8 cellular contexts compared by ENCODE assay signal in genomic region chr2:241702155-241702404, GRCh38. TPM values are rescaled to one million over a fixed set of nuclear protein-coding genes. Genes with fewer than 3 reads are reported as not detected.
DNase-seq lines count a peak whose midpoint lies in the region; ATAC-seq and TF ChIP-seq lines count a peak whose summit lies in the region.

No MANE protein-coding gene starts in this region.

- H3K56ac ChIP-seq in H9 (ENCODE audit: insufficient read length, low read depth, low read length): no peak overlapping the region

- H2BK120ac ChIP-seq in H9 (ENCODE audit: low read depth, low read length, poor library complexity, severe bottlenecking): no peak overlapping the region
- H2BK120ac ChIP-seq in neuronal stem cell (ENCODE audit: low read depth, low read length): no peak overlapping the region

- peaks cover 20 to 39% (median 34%) of the 10 kb centered on the region in 3 experiments for H3K36me3 Mint-ChIP-seq in H9 (ENCODE audit: insufficient read depth in 1 of 3, low read depth in 3 of 3)

- H4K91ac ChIP-seq in H9 (ENCODE audit: insufficient read length, low read depth, low read length): no peak overlapping the region
- H4K91ac ChIP-seq in neuronal stem cell (ENCODE audit: low read depth, low read length, poor library complexity): no peak overlapping the region

- H3K79me1 ChIP-seq in H9 (ENCODE audit: insufficient read depth, low read depth, low read length, poor library complexity, severe bottlenecking): peaks cover 2% of the 10 kb centered on the region
- H3K79me1 ChIP-seq in neuronal stem cell (ENCODE audit: low read depth, low read length): peaks cover 15% of the 10 kb centered on the region

- TF ChIP-seq CTCF in H9 (conservative IDR thresholded peaks at IDR 0.05) (no peak), tibial artery (IDR thresholded peaks at IDR 0.05) (no peak)

- H3K27ac ChIP-seq in H9 (ENCODE audit: insufficient read length, low read depth, low read length): no peak overlapping the region
- peak overlapping the region; percentile 87 for H3K27ac ChIP-seq in neuronal stem cell (replicated peaks; ENCODE audit: low read length)
- peak overlapping the region; percentile 93 to 98 for H3K27ac ChIP-seq in tibial artery

- H3K23ac ChIP-seq in H9 (ENCODE audit: insufficient read length, low read depth, low read length): no peak overlapping the region
- peak overlapping the region; percentile 91 for H3K23ac ChIP-seq in neuronal stem cell (ENCODE audit: low read depth, low read length, poor library complexity)

- ATAC-seq in HG02973 (IDR thresholded peaks at IDR 0.05; ENCODE audit: unreplicated experiment): no peak
- ATAC-seq in HG02763 (IDR thresholded peaks at IDR 0.05; ENCODE audit: unreplicated experiment): no peak

- no peaks in the 10 kb centered on the region; the same call in 1 of the 2 replicates for H3K79me2 ChIP-seq in H9 (ENCODE audit: insufficient read depth, low read length)

- H4K5ac ChIP-seq in H9 (ENCODE audit: insufficient read length, low read depth, low read length): no peak overlapping the region

- no peak overlapping the region for H3K27ac Mint-ChIP-seq in H9

- peak overlapping the region; percentile 91 to 97 for H3K4me3 ChIP-seq in neuronal stem cell (ENCODE audit: low read length in 2 of 2)
- peak overlapping the region; percentile 83 to 87 for H3K4me3 ChIP-seq in tibial artery

- DNase-seq in H9: no peak
- peak; percentile 70 for DNase-seq in T-helper 22 cell (ENCODE audit: low read depth)
- peak; percentile 92 for DNase-seq in dermis blood vessel endothelial cell
- no peak for DNase-seq in neuronal stem cell (ENCODE audit: low spot score)
- DNase-seq in tibial artery: no peak
- no peak for DNase-seq in amniotic stem cell (lab: John Stamatoyannopoulos, UW)

- no CpG with 5 or more reads among the region's 40 CpGs for WGBS in H9 (ENCODE audit: extremely low coverage, insufficient read length, low lambda C conversion rate)
- WGBS in neuronal stem cell (ENCODE audit: extremely low coverage in 2 of 2, insufficient read length in 2 of 2, insufficient replicate concordance in 1 of 2), 2 donors: no CpG with 5 or more reads among the region's 40 CpGs

- no peak overlapping the region for H4K8ac ChIP-seq in H9 (replicated peaks; ENCODE audit: insufficient read length, low read depth, low read length)
- no peak overlapping the region for H4K8ac ChIP-seq in neuronal stem cell (ENCODE audit: low read depth, low read length)

- H4K20me1 ChIP-seq in H9 (ENCODE audit: control insufficient read depth, insufficient read depth, insufficient read length): no peaks in the 10 kb centered on the region

- H3K9me3 ChIP-seq in H9 (ENCODE audit: control insufficient read depth, low read depth, low read length) (no peaks in the 10 kb centered on the region), neuronal stem cell (replicated peaks in 1 of 2; ENCODE audit: control insufficient read depth in 2 of 2, insufficient read depth in 1 of 2, low read depth in 1 of 2, low read length in 2 of 2) (peaks cover 7 to 18% of the 10 kb centered on the region in 2 donors), tibial artery (no peaks in the 10 kb centered on the region)

- no peak overlapping the region for H3T11ph ChIP-seq in H9 (ENCODE audit: low read length)

- H3K36me3 ChIP-seq in neuronal stem cell (replicated peaks in 1 of 2; ENCODE audit: control insufficient read depth in 2 of 2, insufficient read depth in 2 of 2, low read length in 2 of 2) (peaks cover 13 to 30% of the 10 kb centered on the region in 2 donors), tibial artery (peaks cover 17 to 28% (median 17%) of the 10 kb centered on the region in 3 donors)

- H2BK20ac ChIP-seq in H9 (ENCODE audit: low read depth, low read length, poor library complexity, severe bottlenecking): no peak overlapping the region

- H3K4me2 ChIP-seq in H9 (ENCODE audit: insufficient read depth, insufficient read length, low read length) (no peak overlapping the region), neuronal stem cell (ENCODE audit: insufficient read depth, low read length, poor library complexity, severe bottlenecking) (peak overlapping the region; percentile 80)

- H3K27me3 Mint-ChIP-seq in H9 (ENCODE audit: low read depth): peaks cover 3% of the 10 kb centered on the region

- peaks cover 6% of the 10 kb centered on the region for H3K23me2 ChIP-seq in H9 (ENCODE audit: insufficient read length, low read depth, low read length, poor library complexity, severe bottlenecking)

- intact Hi-C loops in tibial artery (cut with DNase I; ENCODE audit: low total_unique reads): no loop called here

- H3K27me3 ChIP-seq in H9 (ENCODE audit: insufficient read depth, low read length) (no peaks in the 10 kb centered on the region), neuronal stem cell (ENCODE audit: control insufficient read depth in 3 of 3, insufficient read depth in 3 of 3, low read depth in 1 of 3, low read length in 3 of 3) (no peaks in the 10 kb centered on the region), tibial artery (no peaks in the 10 kb centered on the region)

- H3K14ac ChIP-seq in H9 (ENCODE audit: insufficient read depth, low read length) (peak overlapping the region; percentile 74; the same call in 1 of the 2 replicates), neuronal stem cell (ENCODE audit: low read length) (no peak overlapping the region)

- H2BK5ac ChIP-seq in H9 (ENCODE audit: insufficient read length, low read length) (no peak overlapping the region), neuronal stem cell (ENCODE audit: low read length) (no peak overlapping the region)

- H3K4me1 Mint-ChIP-seq in H9: peaks cover 12 to 14% of the 10 kb centered on the region in 2 experiments

- H3K18ac ChIP-seq in H9 (ENCODE audit: insufficient read length, low read depth, low read length): no peak overlapping the region
- H3K18ac ChIP-seq in neuronal stem cell (ENCODE audit: low read length): peak overlapping the region; percentile 98

- H3K4ac ChIP-seq in H9 (ENCODE audit: low read depth, low read length) (no peak overlapping the region), neuronal stem cell (ENCODE audit: low read length) (no peak overlapping the region)

- H3K4me1 ChIP-seq in H9 (ENCODE audit: insufficient read depth, low read length) (no peaks in the 10 kb centered on the region), neuronal stem cell (ENCODE audit: control insufficient read depth in 2 of 2, insufficient read depth in 1 of 2, low read depth in 1 of 2, low read length in 2 of 2) (peaks cover 5 to 7% of the 10 kb centered on the region in 2 donors), tibial artery (peaks cover 0 to 26% (median 20%) of the 10 kb centered on the region in 4 donors)

- H2AFZ ChIP-seq in H9 (ENCODE audit: low read length) (no peak overlapping the region), neuronal stem cell (ENCODE audit: low read length) (peak overlapping the region; percentile 98)

- H2BK12ac ChIP-seq in H9 (ENCODE audit: insufficient read length, low read depth, low read length): no peak overlapping the region
- no peak overlapping the region for H2BK12ac ChIP-seq in neuronal stem cell (ENCODE audit: low read length)

- peaks cover 0 to 12% of the 10 kb centered on the region in 2 experiments; a peak in 3 of 5 replicates for H3K9me3 Mint-ChIP-seq in H9

- H2AK5ac ChIP-seq in H9 (ENCODE audit: insufficient read length, low read length) (no peak overlapping the region), neuronal stem cell (ENCODE audit: low read depth, low read length) (no peak overlapping the region)

- H2BK15ac ChIP-seq in H9 (ENCODE audit: low read depth, low read length) (no peak overlapping the region), neuronal stem cell (ENCODE audit: low read length) (no peak overlapping the region)

- peak overlapping the region in 1 of 2 experiments; percentile 83; a peak in 2 of 5 replicates for H3K4me3 Mint-ChIP-seq in H9

- H3K9ac ChIP-seq in H9 (ENCODE audit: extremely low read depth, insufficient read length, low read length): no peak overlapping the region
- H3K9ac ChIP-seq in neuronal stem cell (ENCODE audit: low read depth, low read length, poor library complexity): no peak overlapping the region

RNA-seq across cellular contexts. Expression of gene ING5, which starts 0.2 kb away (rescaled TPM):
- total RNA-seq in H9 (2021): 60.4 and 66.0 TPM in 2 replicates
- 23.7 and 24.8 TPM in 2 replicates for total RNA-seq in dermis blood vessel endothelial cell
- polyA plus RNA-seq in neuronal stem cell (2013, experiment 1 of 2): 25.2 TPM
- 27.0 TPM for polyA plus RNA-seq in neuronal stem cell (2013, experiment 2 of 2)

RNA-seq across cellular contexts. Expression of gene DTYMK, which starts 15.5 kb away (rescaled TPM):
- total RNA-seq in H9 (2021) (75.6 and 76.0 TPM in 2 replicates), dermis blood vessel endothelial cell (36.2 and 68.2 TPM in 2 replicates)
- 62.1 TPM for polyA plus RNA-seq in neuronal stem cell (2013, experiment 1 of 2)
- polyA plus RNA-seq in neuronal stem cell (2013, experiment 2 of 2): 62.7 TPM

RNA-seq across cellular contexts. Expression of gene D2HGDH, which starts 32.4 kb away (rescaled TPM):
- 10.0 TPM in 2 replicates for total RNA-seq in H9 (2021)
- total RNA-seq in dermis blood vessel endothelial cell: 12.5 and 19.4 TPM in 2 replicates
- polyA plus RNA-seq in neuronal stem cell (2013, experiment 1 of 2): 5.2 TPM
- polyA plus RNA-seq in neuronal stem cell (2013, experiment 2 of 2): 5.3 TPM

Comparison
In these comparisons a context has a peak if more than half of its experiments do, and no peak if none do; other contexts are left out.
1. DNase-seq: peak in T-helper 22 cell (single experiment) and dermis blood vessel endothelial cell (single experiment); none in H9 (single experiment), neuronal stem cell (single experiment), tibial artery (0 of 2) and amniotic stem cell (single experiment).